ENCODE assay signal across 10 cellular contexts in genomic region chr10:48800283-48800675, GRCh38.
DNase-seq lines count a peak whose midpoint lies in the region; ATAC-seq and TF ChIP-seq lines count a peak whose summit lies in the region.
"Had no signal": no experiment of that assay in that cellular context is flagged by ENCODE, and none has a peak within 500 bp of the region (broad histone marks: within the 10 kb centered on the region; RNA-seq: fewer than 3 reads in every experiment).

No MANE protein-coding gene starts in this region.

- no peak for TF ChIP-seq POLR2A in NB4 (IDR thresholded peaks at IDR 0.05; ENCODE audit: extremely low read depth, insufficient read length)

- ATAC-seq in GM19395 (IDR thresholded peaks at IDR 0.05; ENCODE audit: unreplicated experiment): peak; percentile 34

- TF ChIP-seq CTCF in NB4 (IDR thresholded peaks at IDR 0.05; ENCODE audit: low read depth, low read length) (no peak), coronary artery (IDR thresholded peaks at IDR 0.05) (no peak)

- DNase-seq in NB4 (ENCODE audit: low read depth) (peak; percentile 82), coronary artery (ENCODE audit: low spot score) (no peak), NCI-H774 (lab: John Stamatoyannopoulos, UW) (no peak), iPS-NIHi7 (ENCODE audit: extremely low spot score) (no peak), amniotic stem cell (lab: John Stamatoyannopoulos, UW) (no peak)
- no peak for DNase-seq in activated CD4-positive, alpha-beta T cell treated with anti-CD3 and anti-CD28 coated beads, Interleukin-2, amount 50 U/mL, for 48 hours
- DNase-seq: NK-92 treated with Interleukin-12 subunit alpha and Interleukin-12 subunit beta, amount 100 ng/mL, for 24 hours; stimulated activated naive CD4-positive, alpha-beta T cell treated with Interleukin-2 at 50 U/mL for 16 hours had no signal

- H3K27ac ChIP-seq in coronary artery (peak overlapping the region in 1 of 2 donors; percentile 58), skin epidermis (peak overlapping the region in 19 of 21 experiments; percentile 17 to 83 (median 63))

- H3K4me3 ChIP-seq in NB4 (ENCODE audit: low read depth, low read length): no peak overlapping the region
- peak overlapping the region; percentile 3 for H3K4me3 ChIP-seq in coronary artery
- no peak overlapping the region for H3K4me3 ChIP-seq in skin epidermis
